In the genomic region with DNA sequence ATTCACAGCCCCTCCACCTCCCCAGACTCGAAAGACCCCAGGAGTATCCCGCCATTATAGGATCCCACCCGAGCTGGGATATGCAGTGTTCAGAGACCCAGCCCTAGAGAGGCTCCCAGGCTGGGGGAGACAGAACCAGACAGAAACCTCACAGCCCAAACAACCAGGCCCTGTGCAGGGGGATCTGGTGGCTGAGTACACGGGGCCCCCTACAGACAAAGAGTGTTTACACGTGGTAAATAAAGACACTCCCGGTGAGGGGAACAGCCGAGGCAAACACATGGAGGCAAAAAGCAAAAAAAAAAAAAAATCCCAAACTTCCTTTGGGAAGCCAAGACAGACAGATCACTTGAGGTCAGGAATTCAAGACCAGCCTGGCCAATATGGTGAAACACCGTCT, we compare ENCODE assay signal across 1 cellular context.
TF ChIP-seq lines count a peak whose summit lies in the region.

No MANE protein-coding gene starts in this region.

TF ChIP-seq in GM23338, 12 proteins besides CTCF, POLR2A, EP300 and RAD21 (continued from another document):
- TF ChIP-seq ZNF462 (CRISPR knock-in tag; IDR thresholded peaks at IDR 0.05) (no peak), EZH2phosphoT487 (IDR thresholded peaks at IDR 0.05; ENCODE audit: unreplicated experiment) (no peak), CREB1 (CRISPR knock-in tag; IDR thresholded peaks at IDR 0.05; ENCODE audit: low read depth) (no peak)
- TF ChIP-seq, protein P1, sequence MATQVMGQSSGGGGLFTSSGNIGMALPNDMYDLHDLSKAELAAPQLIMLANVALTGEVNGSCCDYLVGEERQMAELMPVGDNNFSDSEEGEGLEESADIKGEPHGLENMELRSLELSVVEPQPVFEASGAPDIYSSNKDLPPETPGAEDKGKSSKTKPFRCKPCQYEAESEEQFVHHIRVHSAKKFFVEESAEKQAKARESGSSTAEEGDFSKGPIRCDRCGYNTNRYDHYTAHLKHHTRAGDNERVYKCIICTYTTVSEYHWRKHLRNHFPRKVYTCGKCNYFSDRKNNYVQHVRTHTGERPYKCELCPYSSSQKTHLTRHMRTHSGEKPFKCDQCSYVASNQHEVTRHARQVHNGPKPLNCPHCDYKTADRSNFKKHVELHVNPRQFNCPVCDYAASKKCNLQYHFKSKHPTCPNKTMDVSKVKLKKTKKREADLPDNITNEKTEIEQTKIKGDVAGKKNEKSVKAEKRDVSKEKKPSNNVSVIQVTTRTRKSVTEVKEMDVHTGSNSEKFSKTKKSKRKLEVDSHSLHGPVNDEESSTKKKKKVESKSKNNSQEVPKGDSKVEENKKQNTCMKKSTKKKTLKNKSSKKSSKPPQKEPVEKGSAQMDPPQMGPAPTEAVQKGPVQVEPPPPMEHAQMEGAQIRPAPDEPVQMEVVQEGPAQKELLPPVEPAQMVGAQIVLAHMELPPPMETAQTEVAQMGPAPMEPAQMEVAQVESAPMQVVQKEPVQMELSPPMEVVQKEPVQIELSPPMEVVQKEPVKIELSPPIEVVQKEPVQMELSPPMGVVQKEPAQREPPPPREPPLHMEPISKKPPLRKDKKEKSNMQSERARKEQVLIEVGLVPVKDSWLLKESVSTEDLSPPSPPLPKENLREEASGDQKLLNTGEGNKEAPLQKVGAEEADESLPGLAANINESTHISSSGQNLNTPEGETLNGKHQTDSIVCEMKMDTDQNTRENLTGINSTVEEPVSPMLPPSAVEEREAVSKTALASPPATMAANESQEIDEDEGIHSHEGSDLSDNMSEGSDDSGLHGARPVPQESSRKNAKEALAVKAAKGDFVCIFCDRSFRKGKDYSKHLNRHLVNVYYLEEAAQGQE (IDR thresholded peaks at IDR 0.05; ENCODE audit: unreplicated experiment): no peak
